In genomic region chr13:96726651-96727050, GRCh38 we compare ENCODE assay signal across 9 cellular contexts.
"Had no signal": no experiment of that assay in that cellular context is flagged by ENCODE, and none has a peak within 500 bp of the region (broad histone marks: within the 10 kb centered on the region; RNA-seq: fewer than 3 reads in every experiment).

No MANE protein-coding gene starts in this region.

- H3K4me1 ChIP-seq: HAP-1 had no signal

- H3K9ac ChIP-seq: GM23248 had no signal

- H3K9me3 ChIP-seq: HAP-1 had no signal

- ATAC-seq: HCT116, K562 had no signal

- H3K27ac ChIP-seq: GM23248, HL-60 had no signal

- DNase-seq: GM23248, GOT3, H7, IMR-90, KG1 had no signal

- H3K36me3 ChIP-seq: HAP-1 had no signal

- H2AFZ ChIP-seq: GM23248 had no signal

- H3K4me3 ChIP-seq: GM23248, HAP-1, K562 had no signal
